18 cellular contexts compared by ENCODE assay signal in genomic region chr18:9868857-9869712, GRCh38. TPM values are rescaled to one million over a fixed set of nuclear protein-coding genes. Genes with fewer than 3 reads are reported as not detected.
DNase-seq lines count a peak whose midpoint lies in the region; TF ChIP-seq lines count a peak whose summit lies in the region.
"Had no signal": no experiment of that assay in that cellular context is flagged by ENCODE, and none has a peak within 500 bp of the region (broad histone marks: within the 10 kb centered on the region; RNA-seq: fewer than 3 reads in every experiment).

No MANE protein-coding gene starts in this region.

- H4K8ac ChIP-seq in mesenchymal stem cell (ENCODE audit: low read length): peak overlapping the region; percentile 72

- CTCF ChIA-PET in activated CD4-positive, alpha-beta memory T cell treated with anti-CD3 and anti-CD28 coated beads, Interleukin-2, amount 10 ng/mL, durations not matched to agents 7 days and 5 days (lab: Charles Lee): no interaction called here

- no peak overlapping the region for H2AK5ac ChIP-seq in mesenchymal stem cell (ENCODE audit: low read length, severe bottlenecking)

- in situ Hi-C loops in Caki2 (cut with HindIII; ENCODE audit: low pct_unique_long_range_greater_than_20kb, low sequenced_read_pairs): no loop called here

- peak overlapping the region; percentile 83 to 88 for H3K18ac ChIP-seq in mesenchymal stem cell (ENCODE audit: low read depth in 1 of 2, low read length in 2 of 2)

- H3K23ac ChIP-seq in mesenchymal stem cell (ENCODE audit: low read length in 2 of 2): no peak overlapping the region

- TF ChIP-seq POLR2A in adrenal gland (IDR thresholded peaks at IDR 0.05) (no peak), sigmoid colon (IDR thresholded peaks at IDR 0.05) (no peak)

- H3K4me1 Mint-ChIP-seq in activated CD4-positive, alpha-beta memory T cell treated with anti-CD3 and anti-CD28 coated beads, Interleukin-2, amount 10 ng/mL, durations not matched to agents 7 days and 5 days: peaks cover 31% of the 10 kb centered on the region

- H2BK120ac ChIP-seq in mesenchymal stem cell (ENCODE audit: low read depth, low read length): peak overlapping the region; percentile 49

- peak overlapping the region; percentile 64 to 89 for H3K4ac ChIP-seq in mesenchymal stem cell (ENCODE audit: low read depth in 1 of 2, low read length in 2 of 2)

- peak overlapping the region; percentile 75 for H4K91ac ChIP-seq in mesenchymal stem cell (ENCODE audit: low read length)

- peak overlapping the region; percentile 92 to 95 for H2BK12ac ChIP-seq in mesenchymal stem cell (ENCODE audit: low read length in 2 of 2)

- H3K36me3 ChIP-seq in KMS-11 (ENCODE audit: insufficient read depth) (no peaks in the 10 kb centered on the region), adrenal gland (replicated peaks in 1 of 2) (no peaks in the 10 kb centered on the region), mesenchymal stem cell (ENCODE audit: control insufficient read depth in 1 of 2, insufficient read depth in 2 of 2, low read depth in 1 of 2, low read length in 2 of 2) (no peaks in the 10 kb centered on the region), sigmoid colon (no peaks in the 10 kb centered on the region)
- H3K36me3 ChIP-seq: BLaER1, WERI-Rb-1 had no signal

- peaks cover 4% of the 10 kb centered on the region for H3K27me3 Mint-ChIP-seq in activated CD4-positive, alpha-beta memory T cell treated with anti-CD3 and anti-CD28 coated beads, Interleukin-2, amount 10 ng/mL, durations not matched to agents 7 days and 5 days

- TF ChIP-seq CTCF in KMS-11 (conservative IDR thresholded peaks at IDR 0.05; ENCODE audit: low read depth, low read length) (no peak), adrenal gland (IDR thresholded peaks at IDR 0.05) (no peak), sigmoid colon (IDR thresholded peaks at IDR 0.05) (no peak)

- peak overlapping the region; percentile 84 for H3K27ac ChIP-seq in KMS-11
- H3K27ac ChIP-seq in adrenal gland: peak overlapping the region; percentile 67 to 87 (median 74)
- no peak overlapping the region for H3K27ac ChIP-seq in mesenchymal stem cell (ENCODE audit: low read length, poor library complexity, severe bottlenecking)
- peak overlapping the region in 2 of 4 donors; percentile 5 to 39 for H3K27ac ChIP-seq in sigmoid colon
- H3K27ac ChIP-seq: BLaER1, WERI-Rb-1 had no signal

- H3K9ac ChIP-seq in KMS-11 (peak overlapping the region; percentile 68; the same call in 1 of the 2 replicates), mesenchymal stem cell (ENCODE audit: low read length) (peak overlapping the region; percentile 41)
- H3K9ac ChIP-seq: BLaER1 had no signal

- no peak overlapping the region for H3K27ac Mint-ChIP-seq in activated CD4-positive, alpha-beta memory T cell treated with anti-CD3 and anti-CD28 coated beads, Interleukin-2, amount 10 ng/mL, durations not matched to agents 7 days and 5 days
- H3K27ac Mint-ChIP-seq: natural killer cell treated with Interleukin-12 subunit alpha and Interleukin-12 subunit beta and Interleukin-15 and Interleukin-18, amount 100 ng/mL, for 72 hours; stimulated activated naive CD8-positive, alpha-beta T cell treated with anti-CD3 and anti-CD28 coated beads, Interleukin-15, Interleukin-2, amounts not matched to agents 100 ng/mL and 50 ng/mL, for 24 hours had no signal

- H2BK15ac ChIP-seq in mesenchymal stem cell (ENCODE audit: low read depth, poor library complexity, severe bottlenecking): peak overlapping the region; percentile 7

- 66 to 75% (median 71%) methylated on average over 6 of the region's 6 CpGs for WGBS in adrenal gland, 4 donors
- WGBS in mesenchymal stem cell: 52% methylated on average over 5 of the region's 6 CpGs
- 23 to 53% methylated on average over 6 of the region's 6 CpGs for WGBS in sigmoid colon, 2 donors

- DNase-seq in Caki2 (ENCODE audit: low read depth) (peak; percentile 18), adrenal gland (no peak), mesenchymal stem cell (peak; percentile 62), ecto neural progenitor cell (ENCODE audit: low spot score) (no peak), sigmoid colon (no peak), NCI-H774 (lab: John Stamatoyannopoulos, UW) (no peak)
- DNase-seq in activated CD4-positive, alpha-beta memory T cell treated with anti-CD3 and anti-CD28 coated beads, Interleukin-2, amount 10 ng/mL, durations not matched to agents 7 days and 5 days: no peak
- DNase-seq: activated CD8-positive, alpha-beta memory T cell treated with anti-CD3 and anti-CD28 coated beads, Interleukin-2, amount 50 U/mL, for 4 hours; anterior cingulate cortex; effector CD4-positive, alpha-beta T cell; NCI-H1417; NCI-H526 treated with DMSO at 0.1 percent for 48 hours; WERI-Rb-1 had no signal

- no peak overlapping the region for H2BK5ac ChIP-seq in mesenchymal stem cell (ENCODE audit: low read depth, low read length, poor library complexity, severe bottlenecking)

- peaks cover 11% of the 10 kb centered on the region for H3K36me3 Mint-ChIP-seq in activated CD4-positive, alpha-beta memory T cell treated with anti-CD3 and anti-CD28 coated beads, Interleukin-2, amount 10 ng/mL, durations not matched to agents 7 days and 5 days (ENCODE audit: low read depth)

- no peaks in the 10 kb centered on the region for H3K9me3 ChIP-seq in adrenal gland (replicated peaks in 1 of 3)
- peaks cover 27% of the 10 kb centered on the region for H3K9me3 ChIP-seq in mesenchymal stem cell (ENCODE audit: control insufficient read depth, low read length)
- H3K9me3 ChIP-seq in sigmoid colon: peaks cover 0 to 3% (median 0%) of the 10 kb centered on the region in 4 donors

- H2AFZ ChIP-seq in KMS-11 (ENCODE audit: low read depth) (peak overlapping the region; percentile 75; the same call in 1 of the 2 replicates), mesenchymal stem cell (ENCODE audit: low read depth, low read length) (no peak overlapping the region)

- H3K4me2 ChIP-seq in KMS-11: peak overlapping the region; percentile 91
- H3K4me2 ChIP-seq in mesenchymal stem cell (ENCODE audit: low read length, poor library complexity, severe bottlenecking): no peak overlapping the region
- H3K4me2 ChIP-seq: BLaER1 had no signal

- H4K20me1 ChIP-seq in KMS-11 (ENCODE audit: insufficient read depth): no peaks in the 10 kb centered on the region
- H4K20me1 ChIP-seq: BLaER1 had no signal

- no peak overlapping the region for H3K14ac ChIP-seq in mesenchymal stem cell (ENCODE audit: low read length in 2 of 2)

- no peak for TF ChIP-seq EP300 in sigmoid colon (IDR thresholded peaks at IDR 0.05)

- no peak overlapping the region for H3K4me3 ChIP-seq in KMS-11 (IDR thresholded peaks at IDR 0.05; ENCODE audit: insufficient read depth, low read depth, low read length)
- H3K4me3 ChIP-seq in adrenal gland: no peak overlapping the region
- no peak overlapping the region for H3K4me3 ChIP-seq in mesenchymal stem cell (ENCODE audit: insufficient read depth in 1 of 2, low read depth in 1 of 2, low read length in 2 of 2)
- no peak overlapping the region for H3K4me3 ChIP-seq in sigmoid colon
- H3K4me3 ChIP-seq: BLaER1 had no signal

- H3K9me3 Mint-ChIP-seq in activated CD4-positive, alpha-beta memory T cell treated with anti-CD3 and anti-CD28 coated beads, Interleukin-2, amount 10 ng/mL, durations not matched to agents 7 days and 5 days: peaks cover 19% of the 10 kb centered on the region

- POLR2A ChIA-PET in activated CD4-positive, alpha-beta memory T cell treated with anti-CD3 and anti-CD28 coated beads, Interleukin-2, amount 10 ng/mL, durations not matched to agents 7 days and 5 days (lab: Charles Lee): interaction anchor here (2.5 kb wide), 1 partner anchor 45 kb away, joined by 15 read pairs; the partner anchor contains the start of gene VAPA

- H3K79me2 ChIP-seq in KMS-11 (ENCODE audit: insufficient read depth, low read depth): no peaks in the 10 kb centered on the region

- no peaks in the 10 kb centered on the region for H3K79me1 ChIP-seq in mesenchymal stem cell (replicated peaks; ENCODE audit: low read length, poor library complexity, severe bottlenecking)

- H3K4me3 Mint-ChIP-seq in activated CD4-positive, alpha-beta memory T cell treated with anti-CD3 and anti-CD28 coated beads, Interleukin-2, amount 10 ng/mL, durations not matched to agents 7 days and 5 days: no peak overlapping the region
- H3K4me3 Mint-ChIP-seq: natural killer cell treated with Interleukin-12 subunit alpha and Interleukin-12 subunit beta and Interleukin-15 and Interleukin-18, amount 100 ng/mL, for 72 hours; stimulated activated naive CD8-positive, alpha-beta T cell treated with anti-CD3 and anti-CD28 coated beads, Interleukin-15, Interleukin-2, amounts not matched to agents 100 ng/mL and 50 ng/mL, for 24 hours had no signal

- intact Hi-C loops in adrenal gland (cut with DNase I): no loop called here
- intact Hi-C loops in sigmoid colon (cut with DNase I): no loop called here

- H3K4me1 ChIP-seq in KMS-11 (ENCODE audit: low read depth, poor library complexity, severe bottlenecking) (peaks cover 45% of the 10 kb centered on the region), adrenal gland (replicated peaks in 1 of 2) (peaks cover 26 to 34% of the 10 kb centered on the region in 2 donors), mesenchymal stem cell (ENCODE audit: control insufficient read depth, insufficient read depth, low read depth, low read length) (peaks cover 3% of the 10 kb centered on the region), sigmoid colon (peaks cover 0 to 20% (median 9%) of the 10 kb centered on the region in 4 donors)
- H3K4me1 ChIP-seq: BLaER1 had no signal

- H3K27me3 ChIP-seq in KMS-11 (ENCODE audit: insufficient read depth, low read depth) (no peaks in the 10 kb centered on the region), adrenal gland (no peaks in the 10 kb centered on the region), mesenchymal stem cell (ENCODE audit: control insufficient read depth in 1 of 2, insufficient read depth in 1 of 2, low read length in 2 of 2) (no peaks in the 10 kb centered on the region), sigmoid colon (no peaks in the 10 kb centered on the region)
- H3K27me3 ChIP-seq: BLaER1 had no signal

RNA-seq across cellular contexts. Expression of gene TXNDC2, which starts 16.7 kb away (rescaled TPM):
- total RNA-seq in Caki2 (2014; rRNA removed; shearing (Covaris generic); ENCODE audit: low replicate concordance): 0.23 TPM in 1 of 2 replicates, not detected in the other
- total RNA-seq in adrenal gland: under 1 TPM in 5 of 8 donors, not detected in 3; 0.08 to 0.43 (median 0.25) TPM
- under 1 TPM in 1 of 3 donors, not detected in 2; 0.22 TPM for polyA plus RNA-seq in adrenal gland
- 0.15 TPM for polyA plus RNA-seq in mesenchymal stem cell (2013, experiment 1 of 2)
- polyA plus RNA-seq in mesenchymal stem cell (2013, experiment 2 of 2): 0.26 TPM
- total RNA-seq in activated CD4-positive, alpha-beta memory T cell treated with anti-CD3 and anti-CD28 coated beads, Interleukin-2, amount 10 ng/mL, durations not matched to agents 7 days and 5 days: under 1 TPM in 1 of 2 experiments, not detected in 1; 0.30 TPM
- total RNA-seq in sigmoid colon: not detected
- polyA plus RNA-seq in sigmoid colon: under 1 TPM in 1 of 3 donors, not detected in 2; 0.04 TPM
- total RNA-seq: natural killer cell treated with Interleukin-12 subunit alpha and Interleukin-12 subunit beta and Interleukin-15 and Interleukin-18, amount 100 ng/mL, for 72 hours; sciatic nerve had no signal

RNA-seq across cellular contexts. Expression of gene VAPA, which starts 44.7 kb away (rescaled TPM):
- 341 and 399 TPM in 2 replicates for total RNA-seq in Caki2 (2014; rRNA removed; shearing (Covaris generic); ENCODE audit: low replicate concordance)
- total RNA-seq in adrenal gland (100 to 1,000 TPM; 324 to 894 (median 436) TPM), sigmoid colon (100 to 1,000 TPM; 252 to 336 (median 291) TPM)
- polyA plus RNA-seq in adrenal gland (100 to 1,000 TPM in 2 of 3 donors, 10 to 100 TPM in 1; 71.3 to 900 (median 120) TPM), sigmoid colon (100 to 1,000 TPM; 181 to 297 (median 233) TPM)
- 185 TPM for polyA plus RNA-seq in mesenchymal stem cell (2013, experiment 1 of 2)
- 192 TPM for polyA plus RNA-seq in mesenchymal stem cell (2013, experiment 2 of 2)
- total RNA-seq in activated CD4-positive, alpha-beta memory T cell treated with anti-CD3 and anti-CD28 coated beads, Interleukin-2, amount 10 ng/mL, durations not matched to agents 7 days and 5 days: 100 to 1,000 TPM; 132 to 142 TPM

Comparison
In these comparisons a context has a peak if more than half of its experiments do, and no peak if none do; other contexts are left out.
1. DNase-seq: peak in Caki2 (single experiment) and mesenchymal stem cell (single experiment); none in adrenal gland (0 of 7), ecto neural progenitor cell (single experiment), activated CD4-positive, alpha-beta memory T cell treated with anti-CD3 and anti-CD28 coated beads, Interleukin-2, amount 10 ng/mL, durations not matched to agents 7 days and 5 days (single experiment), sigmoid colon (single experiment) and NCI-H774 (single experiment).